In the genomic region with DNA sequence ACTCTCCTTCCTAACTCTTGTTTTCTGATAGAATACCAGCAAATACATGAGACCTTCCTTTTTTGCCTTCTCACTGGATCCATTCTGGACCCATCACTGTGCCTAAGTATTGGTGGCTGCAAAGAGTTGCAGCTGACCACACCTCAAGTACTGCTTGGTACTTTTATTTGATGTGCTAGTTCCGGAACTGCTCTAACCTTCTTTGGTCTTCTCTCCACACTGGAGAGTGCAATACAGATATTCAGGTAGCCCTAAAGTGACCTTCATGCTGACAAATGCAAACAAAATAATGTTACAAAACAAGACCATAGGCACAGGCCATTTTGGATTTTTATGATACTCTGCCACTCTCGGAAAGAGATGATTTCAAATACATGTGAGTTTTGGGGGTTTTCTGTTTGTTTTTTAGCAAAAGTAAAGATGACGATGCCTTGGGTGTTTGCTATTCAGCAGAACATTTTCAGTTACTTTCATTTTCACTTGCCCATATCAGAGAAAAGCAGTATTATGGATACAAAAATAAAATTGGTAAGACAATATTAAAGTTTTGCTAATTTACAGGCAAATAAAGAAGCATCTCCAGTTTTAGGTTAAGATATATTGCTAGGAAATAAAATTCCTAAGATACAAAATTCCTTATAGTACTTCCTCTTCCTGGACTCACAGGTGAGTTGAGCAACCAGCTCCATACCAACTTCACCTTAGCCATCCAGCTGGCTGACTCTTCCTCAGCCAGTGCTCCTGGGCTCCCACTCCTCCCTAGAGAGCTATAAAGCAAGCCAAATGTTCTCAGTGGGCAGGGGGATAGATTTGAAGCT, we compare ENCODE assay signal across 11 cellular contexts. TPM values are rescaled to one million over a fixed set of nuclear protein-coding genes. Genes with fewer than 3 reads are reported as not detected.
DNase-seq lines count a peak whose midpoint lies in the region; ATAC-seq and TF ChIP-seq lines count a peak whose summit lies in the region.
"Had no signal": no experiment of that assay in that cellular context is flagged by ENCODE, and none has a peak within 500 bp of the region (broad histone marks: within the 10 kb centered on the region; RNA-seq: fewer than 3 reads in every experiment).

No MANE protein-coding gene starts in this region.

- no peaks in the 10 kb centered on the region for H3K27me3 Mint-ChIP-seq in activated CD4-positive, alpha-beta T cell treated with anti-CD3 and anti-CD28 coated beads, Interleukin-2, amount 10 ng/mL, durations not matched to agents 7 days and 5 days
- no peaks in the 10 kb centered on the region for H3K27me3 Mint-ChIP-seq in activated T-helper 1 cell treated with anti-CD3 and anti-CD28 coated beads, Interleukin-12 subunit alpha, Interleukin-12 subunit beta, Interleukin-2, Interleukin-4 antibody, amounts not matched to agents 30 ng/mL and 10 ng/mL and 1 ng/mL, durations not matched to agents 14 hours and 24 hours and 36 hours (ENCODE audit: insufficient read depth)

- no peaks in the 10 kb centered on the region for H3K9me3 Mint-ChIP-seq in activated CD4-positive, alpha-beta T cell treated with anti-CD3 and anti-CD28 coated beads, Interleukin-2, amount 10 ng/mL, durations not matched to agents 7 days and 5 days
- no peaks in the 10 kb centered on the region for H3K9me3 Mint-ChIP-seq in activated T-helper 1 cell treated with anti-CD3 and anti-CD28 coated beads, Interleukin-12 subunit alpha, Interleukin-12 subunit beta, Interleukin-2, Interleukin-4 antibody, amounts not matched to agents 30 ng/mL and 10 ng/mL and 1 ng/mL, durations not matched to agents 14 hours and 24 hours and 36 hours

- H3K4me1 Mint-ChIP-seq in activated CD4-positive, alpha-beta T cell treated with anti-CD3 and anti-CD28 coated beads, Interleukin-2, amount 10 ng/mL, durations not matched to agents 7 days and 5 days = peaks cover 10% of the 10 kb centered on the region
- peaks cover 11% of the 10 kb centered on the region for H3K4me1 Mint-ChIP-seq in activated T-helper 1 cell treated with anti-CD3 and anti-CD28 coated beads, Interleukin-12 subunit alpha, Interleukin-12 subunit beta, Interleukin-2, Interleukin-4 antibody, amounts not matched to agents 30 ng/mL and 10 ng/mL and 1 ng/mL, durations not matched to agents 14 hours and 24 hours and 36 hours (ENCODE audit: low read depth)

- intact Hi-C loops in activated T-helper 1 cell treated with anti-CD3 and anti-CD28 coated beads, Interleukin-12 subunit alpha, Interleukin-12 subunit beta, Interleukin-2, Interleukin-4 antibody, amounts not matched to agents 30 ng/mL and 10 ng/mL and 1 ng/mL, durations not matched to agents 14 hours and 24 hours and 36 hours (cut with micrococcal nuclease) = no loop called here
- intact Hi-C loops in left colon (cut with DNase I, micrococcal nuclease) = no loop called here

- no peak for TF ChIP-seq CTCF in GM20000 (IDR thresholded peaks at IDR 0.05; ENCODE audit: extremely low read depth, missing control alignments)

- peak overlapping the region; percentile 62 for H3K4me3 Mint-ChIP-seq in activated CD4-positive, alpha-beta T cell treated with anti-CD3 and anti-CD28 coated beads, Interleukin-2, amount 10 ng/mL, durations not matched to agents 7 days and 5 days
- peak overlapping the region; percentile 63 for H3K4me3 Mint-ChIP-seq in activated T-helper 1 cell treated with anti-CD3 and anti-CD28 coated beads, Interleukin-12 subunit alpha, Interleukin-12 subunit beta, Interleukin-2, Interleukin-4 antibody, amounts not matched to agents 30 ng/mL and 10 ng/mL and 1 ng/mL, durations not matched to agents 14 hours and 24 hours and 36 hours

- peak; percentile 83 for ATAC-seq in left colon
- no peak for ATAC-seq in HG03095 (IDR thresholded peaks at IDR 0.05; ENCODE audit: unreplicated experiment)
- ATAC-seq in GM21367 (IDR thresholded peaks at IDR 0.05; ENCODE audit: unreplicated experiment) = no peak

- H3K27ac ChIP-seq in substantia nigra (ENCODE audit: low read depth, low read length, poor library complexity, severe bottlenecking) = peak overlapping the region; percentile 88
- H3K27ac ChIP-seq: thyroid gland had no signal

- H3K27ac Mint-ChIP-seq in activated CD4-positive, alpha-beta T cell treated with anti-CD3 and anti-CD28 coated beads, Interleukin-2, amount 10 ng/mL, durations not matched to agents 7 days and 5 days = peak overlapping the region; percentile 87
- H3K27ac Mint-ChIP-seq in activated T-helper 1 cell treated with anti-CD3 and anti-CD28 coated beads, Interleukin-12 subunit alpha, Interleukin-12 subunit beta, Interleukin-2, Interleukin-4 antibody, amounts not matched to agents 30 ng/mL and 10 ng/mL and 1 ng/mL, durations not matched to agents 14 hours and 24 hours and 36 hours = peak overlapping the region; percentile 38

- H3K36me3 Mint-ChIP-seq in activated CD4-positive, alpha-beta T cell treated with anti-CD3 and anti-CD28 coated beads, Interleukin-2, amount 10 ng/mL, durations not matched to agents 7 days and 5 days (ENCODE audit: low read depth) = no peaks in the 10 kb centered on the region
- H3K36me3 Mint-ChIP-seq in activated T-helper 1 cell treated with anti-CD3 and anti-CD28 coated beads, Interleukin-12 subunit alpha, Interleukin-12 subunit beta, Interleukin-2, Interleukin-4 antibody, amounts not matched to agents 30 ng/mL and 10 ng/mL and 1 ng/mL, durations not matched to agents 14 hours and 24 hours and 36 hours (ENCODE audit: low read depth) = no peaks in the 10 kb centered on the region

- DNase-seq in activated CD4-positive, alpha-beta T cell treated with anti-CD3 and anti-CD28 coated beads, Interleukin-2, amount 10 ng/mL, durations not matched to agents 7 days and 5 days = no peak
- no peak for DNase-seq in activated CD4-positive, alpha-beta T cell treated with anti-CD3 and anti-CD28 coated beads for 1 hour
- DNase-seq in activated T-helper 1 cell treated with anti-CD3 and anti-CD28 coated beads, Interleukin-12 subunit alpha, Interleukin-12 subunit beta, Interleukin-2, Interleukin-4 antibody, amounts not matched to agents 30 ng/mL and 10 ng/mL and 1 ng/mL, durations not matched to agents 14 hours and 24 hours and 36 hours (ENCODE audit: low spot score) = no peak
- DNase-seq in left colon = peak in 1 of 2 donors; percentile 46
- DNase-seq in substantia nigra (lab: John Stamatoyannopoulos, UW) = no peak
- no peak for DNase-seq in GM20000 (ENCODE audit: low spot score)
- DNase-seq: AML-193, NCI-H524, thyroid gland had no signal

- CTCF ChIA-PET in activated CD4-positive, alpha-beta T cell treated with anti-CD3 and anti-CD28 coated beads, Interleukin-2, amount 10 ng/mL, durations not matched to agents 7 days and 5 days (lab: Charles Lee) = interaction anchor here (1.6 kb wide), 1 partner anchor 52 kb away, joined by 3 read pairs; no protein-coding TSS in a partner anchor

- POLR2A ChIA-PET in activated CD4-positive, alpha-beta T cell treated with anti-CD3 and anti-CD28 coated beads, Interleukin-2, amount 10 ng/mL, durations not matched to agents 7 days and 5 days (lab: Charles Lee) = no interaction called here

RNA-seq across cellular contexts. Expression of gene PTPRK, which starts 42.0 kb away (rescaled TPM):
- 1 to 10 TPM; 1.7 to 2.5 TPM for total RNA-seq in activated CD4-positive, alpha-beta T cell treated with anti-CD3 and anti-CD28 coated beads, Interleukin-2, amount 10 ng/mL, durations not matched to agents 7 days and 5 days
- 3.1 and 3.2 TPM in 2 replicates for total RNA-seq in activated T-helper 1 cell treated with anti-CD3 and anti-CD28 coated beads, Interleukin-12 subunit alpha, Interleukin-12 subunit beta, Interleukin-2, Interleukin-4 antibody, amounts not matched to agents 30 ng/mL and 10 ng/mL and 1 ng/mL, durations not matched to agents 14 hours and 24 hours and 36 hours
- total RNA-seq in left colon = 100 to 1,000 TPM; 113 to 121 TPM

Comparison
In these comparisons a context has a peak if more than half of its experiments do, and no peak if none do; other contexts are left out.
1. RNA of gene PTPRK, which starts 42.0 kb away (total RNA-seq): 113 to 121 TPM in left colon; 3.1 to 3.2 TPM in activated T-helper 1 cell treated with anti-CD3 and anti-CD28 coated beads, Interleukin-12 subunit alpha, Interleukin-12 subunit beta, Interleukin-2, Interleukin-4 antibody, amounts not matched to agents 30 ng/mL and 10 ng/mL and 1 ng/mL, durations not matched to agents 14 hours and 24 hours and 36 hours and 1.7 to 2.5 TPM in activated CD4-positive, alpha-beta T cell treated with anti-CD3 and anti-CD28 coated beads, Interleukin-2, amount 10 ng/mL, durations not matched to agents 7 days and 5 days; every median in the first group is over 10 times any median in the second.